In the genomic region with DNA sequence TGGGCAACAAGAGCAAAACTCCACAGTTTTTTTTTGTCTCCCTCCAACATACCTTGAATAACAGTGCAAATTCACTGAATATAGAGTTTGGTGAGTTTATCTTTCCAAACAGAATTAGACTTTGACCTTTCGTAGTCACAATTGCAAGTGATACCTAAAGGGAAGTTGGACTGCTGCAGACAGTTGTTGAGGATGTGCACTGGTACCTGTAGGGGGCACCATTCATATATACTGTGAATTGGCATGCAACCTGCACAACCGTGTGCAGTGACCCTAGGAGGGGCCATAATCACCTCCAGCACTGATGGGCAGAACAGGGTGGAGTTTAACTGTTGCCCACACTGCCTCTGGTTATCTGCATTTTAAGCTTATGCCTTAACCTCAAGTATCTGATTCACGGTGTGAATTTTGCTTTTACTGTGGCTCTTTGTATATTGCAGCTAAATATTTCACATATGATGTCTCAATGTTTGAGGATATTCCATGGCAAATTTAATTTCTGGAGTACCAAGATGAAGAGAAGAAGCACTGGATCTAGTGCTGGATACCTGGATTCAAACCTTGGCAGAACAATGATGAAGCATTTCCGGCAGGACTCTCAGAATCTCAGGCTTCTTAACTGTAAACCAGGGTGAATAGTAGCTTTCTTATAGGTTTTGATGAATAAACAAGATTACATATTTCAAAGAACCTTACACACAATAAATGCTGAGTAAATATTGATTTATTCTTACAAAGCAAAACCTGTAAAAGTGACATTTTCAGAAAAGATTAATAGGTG, we compare ENCODE assay signal across 8 cellular contexts.
A peak's percentile ranks its signal among the peaks of the same experiment; 100 is the strongest.
DNase-seq lines count a peak whose midpoint lies in the region; ATAC-seq and TF ChIP-seq lines count a peak whose summit lies in the region.

No MANE protein-coding gene starts in this region.

- DNase-seq in COR-L47 (lab: John Stamatoyannopoulos, UW) (peak; percentile 16), cardiac fibroblast (ENCODE audit: low read depth in 2 of 2) (peak; percentile 55 to 57), retinal pigment epithelial cell (ENCODE audit: low read depth) (no peak), lower leg skin (ENCODE audit: low spot score in 2 of 2) (no peak), NCI-H2107 (lab: John Stamatoyannopoulos, UW) (no peak)

- peak; percentile 73 for ATAC-seq in GM18868 (IDR thresholded peaks at IDR 0.05; ENCODE audit: unreplicated experiment)
- ATAC-seq in GM18505 (IDR thresholded peaks at IDR 0.05; ENCODE audit: unreplicated experiment), result no peak

- peak; percentile 66 for TF ChIP-seq CTCF in LNCAP (IDR thresholded peaks at IDR 0.05)
- TF ChIP-seq CTCF in cardiac fibroblast (IDR thresholded peaks at IDR 0.05; ENCODE audit: low read depth, low read length), result peak; percentile 45
- TF ChIP-seq CTCF in retinal pigment epithelial cell (conservative IDR thresholded peaks at IDR 0.05; ENCODE audit: low read depth, low read length), result peak; percentile 50
- TF ChIP-seq CTCF in lower leg skin (IDR thresholded peaks at IDR 0.05), result no peak

- 77 to 82% methylated on average over 4 of the region's 4 CpGs for WGBS in lower leg skin, 2 donors

- intact Hi-C loops in lower leg skin (cut with DNase I; ENCODE audit: low total_unique reads), result no loop called here

- no peak overlapping the region for H3K4me3 ChIP-seq in cardiac fibroblast (replicated peaks in 1 of 2; ENCODE audit: low read depth in 2 of 2, low read length in 2 of 2)
- no peak overlapping the region for H3K4me3 ChIP-seq in retinal pigment epithelial cell (ENCODE audit: low read length)
- H3K4me3 ChIP-seq in lower leg skin (ENCODE audit: low read depth, poor library complexity, severe bottlenecking), result no peak overlapping the region

- no peak for TF ChIP-seq POLR2A in lower leg skin (IDR thresholded peaks at IDR 0.05)
- TF ChIP-seq POLR2A in GM18505 (IDR thresholded peaks at IDR 0.05; ENCODE audit: borderline replicate concordance, extremely low read depth, insufficient read depth, insufficient read length), result no peak

Comparison
In these comparisons a context has a peak if more than half of its experiments do, and no peak if none do; other contexts are left out.
1. DNase-seq: peak in COR-L47 (single experiment) and cardiac fibroblast (2 of 2); none in retinal pigment epithelial cell (single experiment), lower leg skin (0 of 2) and NCI-H2107 (single experiment).
2. CTCF ChIP-seq: peak in LNCAP (single experiment), cardiac fibroblast (single experiment) and retinal pigment epithelial cell (single experiment); none in lower leg skin (0 of 3).